ENCODE assay signal across 26 cellular contexts in genomic region chr16:52488837-52489289, GRCh38. TPM values are rescaled to one million over a fixed set of nuclear protein-coding genes. Genes with fewer than 3 reads are reported as not detected.
"Had no signal": no experiment of that assay in that cellular context is flagged by ENCODE, and none has a peak within 500 bp of the region (broad histone marks: within the 10 kb centered on the region; RNA-seq: fewer than 3 reads in every experiment).

No MANE protein-coding gene starts in this region.

- ATAC-seq: heart right ventricle, sciatic nerve, T-helper 17 cell had no signal

- H3K4me2 ChIP-seq: smooth muscle cell had no signal

- H3K27ac ChIP-seq: heart right ventricle, left ventricle myocardium inferior, testis, upper lobe of left lung had no signal

- H3K4me3 Mint-ChIP-seq: activated CD4-positive, alpha-beta memory T cell treated with anti-CD3 and anti-CD28 coated beads for 36 hours; activated naive CD4-positive, alpha-beta T cell treated with anti-CD3 and anti-CD28 coated beads, Interleukin-2, amount 10 ng/mL, durations not matched to agents 7 days and 5 days; nephron; stimulated activated memory B cell treated with anti-CD40 and anti-IgM and Interleukin-4, amounts not matched to agents 10 μg/mL and 1 μg/mL and 100 μg/mL, for 72 hours; T-helper 17 cell had no signal

- H3K27me3 ChIP-seq: heart right ventricle, testis, upper lobe of left lung had no signal

- H3K27ac Mint-ChIP-seq: activated CD4-positive, alpha-beta memory T cell treated with anti-CD3 and anti-CD28 coated beads for 36 hours; activated naive CD4-positive, alpha-beta T cell treated with anti-CD3 and anti-CD28 coated beads, Interleukin-2, amount 10 ng/mL, durations not matched to agents 7 days and 5 days; nephron; stimulated activated memory B cell treated with anti-CD40 and anti-IgM and Interleukin-4, amounts not matched to agents 10 μg/mL and 1 μg/mL and 100 μg/mL, for 72 hours; T-helper 17 cell had no signal

- H3K9me3 Mint-ChIP-seq: activated naive CD4-positive, alpha-beta T cell treated with anti-CD3 and anti-CD28 coated beads, Interleukin-2, amount 10 ng/mL, durations not matched to agents 7 days and 5 days; nephron had no signal

- DNase-seq: activated CD4-positive, alpha-beta memory T cell treated with anti-CD3 and anti-CD28 coated beads for 36 hours; activated CD4-positive, alpha-beta T cell treated with anti-CD3 and anti-CD28 coated beads for 4 hours; activated CD4-positive, CD25-positive, alpha-beta regulatory T cell; activated effector memory CD4-positive, alpha-beta T cell treated with Interleukin-2 at 50 U/mL for 16 hours; activated naive CD4-positive, alpha-beta T cell treated with anti-CD3 and anti-CD28 coated beads, Interleukin-2, amount 10 ng/mL, durations not matched to agents 7 days and 5 days; activated T-cell treated with anti-CD3 and anti-CD28 coated beads, Interleukin-2, amount 50 U/mL, for 48 hours; amygdala; cerebellar nuclear complex; erythroblast; foreskin fibroblast; heart right ventricle; kidney; left ventricle myocardium inferior; mammary epithelial cell; midbrain; stimulated activated CD4-positive, alpha-beta T cell treated with anti-CD3 and anti-CD28 coated beads, Interleukin-15, amount 100 ng/mL, for 24 hours; SW 1271; T-helper 17 cell; testis; upper lobe of left lung had no signal

- H3K36me3 ChIP-seq: heart right ventricle, left ventricle myocardium inferior, upper lobe of left lung had no signal

- H3K36me3 Mint-ChIP-seq: activated CD4-positive, alpha-beta memory T cell treated with anti-CD3 and anti-CD28 coated beads for 36 hours; activated naive CD4-positive, alpha-beta T cell treated with anti-CD3 and anti-CD28 coated beads, Interleukin-2, amount 10 ng/mL, durations not matched to agents 7 days and 5 days; stimulated activated memory B cell treated with anti-CD40 and anti-IgM and Interleukin-4, amounts not matched to agents 10 μg/mL and 1 μg/mL and 100 μg/mL, for 72 hours had no signal

- H3K4me1 ChIP-seq: heart right ventricle, left ventricle myocardium inferior, testis, upper lobe of left lung had no signal

- H3K4me3 ChIP-seq: heart right ventricle, left ventricle myocardium inferior, smooth muscle cell, testis, upper lobe of left lung had no signal

- H3K9me3 ChIP-seq: heart right ventricle, left ventricle myocardium inferior, testis, upper lobe of left lung had no signal

- FAIRE-seq: kidney had no signal

- H3K4me1 Mint-ChIP-seq: activated naive CD4-positive, alpha-beta T cell treated with anti-CD3 and anti-CD28 coated beads, Interleukin-2, amount 10 ng/mL, durations not matched to agents 7 days and 5 days; stimulated activated memory B cell treated with anti-CD40 and anti-IgM and Interleukin-4, amounts not matched to agents 10 μg/mL and 1 μg/mL and 100 μg/mL, for 72 hours; T-helper 17 cell had no signal

- H3K27me3 Mint-ChIP-seq: activated CD4-positive, alpha-beta memory T cell treated with anti-CD3 and anti-CD28 coated beads for 36 hours; activated naive CD4-positive, alpha-beta T cell treated with anti-CD3 and anti-CD28 coated beads, Interleukin-2, amount 10 ng/mL, durations not matched to agents 7 days and 5 days; stimulated activated memory B cell treated with anti-CD40 and anti-IgM and Interleukin-4, amounts not matched to agents 10 μg/mL and 1 μg/mL and 100 μg/mL, for 72 hours; T-helper 17 cell had no signal

RNA-seq across cellular contexts. Expression of gene TOX3, which starts 58.1 kb away (rescaled TPM):
- total RNA-seq: activated CD4-positive, alpha-beta memory T cell treated with anti-CD3 and anti-CD28 coated beads for 36 hours; fibroblast of lung; heart right ventricle; left ventricle myocardium inferior; myocyte; T-helper 17 cell had no signal
- polyA plus RNA-seq: fibroblast of lung, heart right ventricle, mammary epithelial cell had no signal
